Comparison of ENCODE assay signal across 15 cellular contexts in the genomic region with DNA sequence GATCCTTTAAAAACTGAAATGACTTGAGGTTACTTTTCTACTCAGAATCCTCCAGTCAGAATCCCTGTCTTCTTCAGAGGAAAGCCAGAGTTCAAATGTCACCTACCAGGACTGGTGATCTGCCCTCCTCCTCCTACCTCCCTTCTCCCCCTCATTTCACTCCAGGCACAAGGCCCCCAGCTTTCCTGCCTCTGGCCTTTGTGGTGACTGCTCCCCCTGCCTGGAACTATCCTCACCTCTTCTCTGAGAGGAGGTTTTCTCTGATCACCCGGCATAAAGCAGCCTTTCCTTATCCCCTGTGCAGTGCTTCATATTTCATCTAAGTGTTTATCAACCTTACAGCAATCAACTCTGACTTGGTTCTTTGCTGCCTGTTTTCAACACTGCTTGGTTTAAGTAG. TPM values are rescaled to one million over a fixed set of nuclear protein-coding genes. Genes with fewer than 3 reads are reported as not detected.
DNase-seq lines count a peak whose midpoint lies in the region; ATAC-seq and TF ChIP-seq lines count a peak whose summit lies in the region.
"Had no signal": no experiment of that assay in that cellular context is flagged by ENCODE, and none has a peak within 500 bp of the region (broad histone marks: within the 10 kb centered on the region; RNA-seq: fewer than 3 reads in every experiment).

No MANE protein-coding gene starts in this region.

- POLR2A ChIA-PET in CD4-positive, alpha-beta memory T cell (lab: Charles Lee; ENCODE audit: partially characterized antibody): no interaction called here
- POLR2A ChIA-PET in naive thymus-derived CD8-positive, alpha-beta T cell (lab: Charles Lee): no interaction called here
- POLR2A ChIA-PET in HEK293T (lab: Yijun Ruan, JAX): no interaction called here

- H3K4me1 Mint-ChIP-seq in CD4-positive, alpha-beta memory T cell: peaks cover 70 to 100% (median 84%) of the 10 kb centered on the region in 4 donors
- H3K4me1 Mint-ChIP-seq in activated T-helper 2 cell treated with anti-CD3 and anti-CD28 coated beads, Interferon-gamma antibody, Interleukin-2, Interleukin-4, amounts not matched to agents 10 μg/mL and 5 μg/mL and 100 μg/mL, durations not matched to agents 14 hours and 24 hours and 36 hours (ENCODE audit: low read depth): peaks cover 62% of the 10 kb centered on the region
- H3K4me1 Mint-ChIP-seq in naive thymus-derived CD8-positive, alpha-beta T cell: peaks cover 72 to 100% (median 96%) of the 10 kb centered on the region in 4 donors

- no peak overlapping the region for H3K9ac ChIP-seq in BLaER1 treated with 17β-estradiol and CSF1 and Interleukin-3, amounts not matched to agents 10 nM and 100 nM

- peak overlapping the region; percentile 32 to 93 (median 85) for H3K4me2 ChIP-seq in BLaER1 treated with 17β-estradiol and CSF1 and Interleukin-3, amounts not matched to agents 10 nM and 100 nM

- peak overlapping the region in 1 of 11 experiments; percentile 15; a peak in 2 of 22 replicates for H3K27ac ChIP-seq in BLaER1 treated with 17β-estradiol and CSF1 and Interleukin-3, amounts not matched to agents 10 nM and 100 nM
- no peak overlapping the region for H3K27ac ChIP-seq in CD4-positive, alpha-beta memory T cell (ENCODE audit: low read depth, low read length)
- H3K27ac ChIP-seq: ovary had no signal

- no peaks in the 10 kb centered on the region for H3K27me3 ChIP-seq in BLaER1 treated with 17β-estradiol and CSF1 and Interleukin-3, amounts not matched to agents 10 nM and 100 nM
- no peaks in the 10 kb centered on the region for H3K27me3 ChIP-seq in CD4-positive, alpha-beta memory T cell (ENCODE audit: insufficient read depth, low read length)
- H3K27me3 ChIP-seq: ovary had no signal

- peaks cover 88 to 100% (median 99%) of the 10 kb centered on the region in 11 experiments for H4K20me1 ChIP-seq in BLaER1 treated with 17β-estradiol and CSF1 and Interleukin-3, amounts not matched to agents 10 nM and 100 nM

- H3K9me3 Mint-ChIP-seq in CD4-positive, alpha-beta memory T cell: no peaks in the 10 kb centered on the region
- H3K9me3 Mint-ChIP-seq in activated T-helper 2 cell treated with anti-CD3 and anti-CD28 coated beads, Interferon-gamma antibody, Interleukin-2, Interleukin-4, amounts not matched to agents 10 μg/mL and 5 μg/mL and 100 μg/mL, durations not matched to agents 14 hours and 24 hours and 36 hours: no peaks in the 10 kb centered on the region
- H3K9me3 Mint-ChIP-seq in naive thymus-derived CD8-positive, alpha-beta T cell: no peaks in the 10 kb centered on the region

- intact Hi-C loops in CD4-positive, alpha-beta memory T cell (cut with micrococcal nuclease): no loop called here
- intact Hi-C loops in activated T-helper 2 cell treated with anti-CD3 and anti-CD28 coated beads, Interferon-gamma antibody, Interleukin-2, Interleukin-4, amounts not matched to agents 10 μg/mL and 5 μg/mL and 100 μg/mL, durations not matched to agents 14 hours and 24 hours and 36 hours (cut with micrococcal nuclease): no loop called here

- H3K4me3 ChIP-seq in BLaER1 treated with 17β-estradiol and CSF1 and Interleukin-3, amounts not matched to agents 10 nM and 100 nM: no peak overlapping the region
- H3K4me3 ChIP-seq in CD4-positive, alpha-beta memory T cell (ENCODE audit: low read length in 2 of 2): no peak overlapping the region
- H3K4me3 ChIP-seq: ovary had no signal

- DNase-seq in CD4-positive, alpha-beta memory T cell: no peak
- no peak for DNase-seq in activated T-helper 2 cell treated with anti-CD3 and anti-CD28 coated beads, Interferon-gamma antibody, Interleukin-2, Interleukin-4, amounts not matched to agents 10 μg/mL and 5 μg/mL and 100 μg/mL, durations not matched to agents 14 hours and 24 hours and 36 hours (ENCODE audit: low spot score)
- DNase-seq in naive thymus-derived CD8-positive, alpha-beta T cell: no peak
- DNase-seq in HEK293T (ENCODE audit: extremely low spot score) (no peak), NCI-H345 treated with DMSO at 0.1 percent for 48 hours (lab: John Stamatoyannopoulos, UW; ENCODE audit: unreplicated experiment) (no peak)
- DNase-seq: activated CD8-positive, alpha-beta memory T cell treated with anti-CD3 and anti-CD28 coated beads, Interleukin-2, amount 50 U/mL, for 48 hours; aorta; cortex of kidney; HCEC 1CT; ovary; small intestine; stimulated activated naive CD4-positive, alpha-beta T cell treated with Interleukin-2 at 50 U/mL for 16 hours had no signal

- H3K4me3 Mint-ChIP-seq in CD4-positive, alpha-beta memory T cell: peak overlapping the region in 5 of 8 donors; percentile 8 to 68 (median 17)
- no peak overlapping the region for H3K4me3 Mint-ChIP-seq in activated T-helper 2 cell treated with anti-CD3 and anti-CD28 coated beads, Interferon-gamma antibody, Interleukin-2, Interleukin-4, amounts not matched to agents 10 μg/mL and 5 μg/mL and 100 μg/mL, durations not matched to agents 14 hours and 24 hours and 36 hours (ENCODE audit: low read depth)
- peak overlapping the region; percentile 19 to 96 (median 84) for H3K4me3 Mint-ChIP-seq in naive thymus-derived CD8-positive, alpha-beta T cell

- H3K36me3 Mint-ChIP-seq in CD4-positive, alpha-beta memory T cell: peaks cover under 1 to 7% of the 10 kb centered on the region in 2 donors
- peaks cover 23% of the 10 kb centered on the region for H3K36me3 Mint-ChIP-seq in activated T-helper 2 cell treated with anti-CD3 and anti-CD28 coated beads, Interferon-gamma antibody, Interleukin-2, Interleukin-4, amounts not matched to agents 10 μg/mL and 5 μg/mL and 100 μg/mL, durations not matched to agents 14 hours and 24 hours and 36 hours (ENCODE audit: low read depth)
- H3K36me3 Mint-ChIP-seq in naive thymus-derived CD8-positive, alpha-beta T cell: peaks cover 0 to 11% (median 0%) of the 10 kb centered on the region in 3 donors

- H3K27ac Mint-ChIP-seq in CD4-positive, alpha-beta memory T cell: peak overlapping the region in 6 of 7 donors; percentile 24 to 66 (median 43)
- peak overlapping the region; percentile 40 for H3K27ac Mint-ChIP-seq in activated T-helper 2 cell treated with anti-CD3 and anti-CD28 coated beads, Interferon-gamma antibody, Interleukin-2, Interleukin-4, amounts not matched to agents 10 μg/mL and 5 μg/mL and 100 μg/mL, durations not matched to agents 14 hours and 24 hours and 36 hours
- peak overlapping the region; percentile 85 to 97 (median 90) for H3K27ac Mint-ChIP-seq in naive thymus-derived CD8-positive, alpha-beta T cell

- H3K27me3 Mint-ChIP-seq in CD4-positive, alpha-beta memory T cell: no peaks in the 10 kb centered on the region
- no peaks in the 10 kb centered on the region for H3K27me3 Mint-ChIP-seq in activated T-helper 2 cell treated with anti-CD3 and anti-CD28 coated beads, Interferon-gamma antibody, Interleukin-2, Interleukin-4, amounts not matched to agents 10 μg/mL and 5 μg/mL and 100 μg/mL, durations not matched to agents 14 hours and 24 hours and 36 hours (ENCODE audit: low read depth)
- H3K27me3 Mint-ChIP-seq in naive thymus-derived CD8-positive, alpha-beta T cell: no peaks in the 10 kb centered on the region

- ATAC-seq in naive thymus-derived CD8-positive, alpha-beta T cell: no peak
- no peak for ATAC-seq in GM21390 (IDR thresholded peaks at IDR 0.05; ENCODE audit: unreplicated experiment)
- ATAC-seq: esophagus mucosa had no signal

- peaks cover 0 to 30% (median 25%) of the 10 kb centered on the region in 11 experiments; a peak in 18 of 22 replicates for H3K9me3 ChIP-seq in BLaER1 treated with 17β-estradiol and CSF1 and Interleukin-3, amounts not matched to agents 10 nM and 100 nM (replicated peaks in 1 of 11)
- H3K9me3 ChIP-seq in CD4-positive, alpha-beta memory T cell (ENCODE audit: control insufficient read depth in 1 of 2, low read length in 2 of 2): no peaks in the 10 kb centered on the region
- H3K9me3 ChIP-seq: ovary had no signal

- H3K4me1 ChIP-seq in BLaER1 treated with 17β-estradiol and CSF1 and Interleukin-3, amounts not matched to agents 10 nM and 100 nM: peaks cover 52 to 82% (median 60%) of the 10 kb centered on the region in 10 experiments
- H3K4me1 ChIP-seq in CD4-positive, alpha-beta memory T cell (ENCODE audit: insufficient read depth, low read length): peaks cover 90% of the 10 kb centered on the region

- H3K36me3 ChIP-seq in BLaER1 treated with 17β-estradiol and CSF1 and Interleukin-3, amounts not matched to agents 10 nM and 100 nM: peaks cover 30 to 38% (median 33%) of the 10 kb centered on the region in 11 experiments
- H3K36me3 ChIP-seq in CD4-positive, alpha-beta memory T cell (ENCODE audit: insufficient read depth, low read length): no peaks in the 10 kb centered on the region
- H3K36me3 ChIP-seq: ovary had no signal

- CTCF ChIA-PET in CD4-positive, alpha-beta memory T cell (lab: Charles Lee; ENCODE audit: partially characterized antibody): no interaction called here
- CTCF ChIA-PET in HEK293T (lab: Yijun Ruan, JAX): no interaction called here

TF ChIP-seq in HEK293T, 16 proteins besides CTCF, POLR2A, EP300 and RAD21 (continues in another document):
- TF ChIP-seq SUZ12 (IDR thresholded peaks at IDR 0.05) (no peak), LEF1 (IDR thresholded peaks at IDR 0.05; ENCODE audit: borderline replicate concordance) (no peak), ZNF384 (IDR thresholded peaks at IDR 0.05) (no peak), TARDBP (IDR thresholded peaks at IDR 0.05) (no peak), FOXA1 (IDR thresholded peaks at IDR 0.05) (no peak), FOXM1 (IDR thresholded peaks at IDR 0.05; ENCODE audit: borderline replicate concordance) (no peak), ELF4 (IDR thresholded peaks at IDR 0.05) (no peak), PKNOX1 (IDR thresholded peaks at IDR 0.05) (no peak), ARNT (IDR thresholded peaks at IDR 0.05) (no peak), HDGF (IDR thresholded peaks at IDR 0.05; ENCODE audit: borderline replicate concordance) (no peak), NFRKB (IDR thresholded peaks at IDR 0.05) (no peak), L3MBTL2 (conservative IDR thresholded peaks at IDR 0.05) (no peak), SP1 (IDR thresholded peaks at IDR 0.05) (no peak)

RNA-seq across cellular contexts. Expression of gene B3GNT2, which starts 6.8 kb away (rescaled TPM):
- total RNA-seq in CD4-positive, alpha-beta memory T cell: 10 to 100 TPM; 18.3 to 18.8 TPM
- polyA plus RNA-seq in CD4-positive, alpha-beta memory T cell: 10 to 100 TPM; 29.8 to 55.7 TPM
- 29.0 and 29.3 TPM in 2 replicates for total RNA-seq in activated T-helper 2 cell treated with anti-CD3 and anti-CD28 coated beads, Interferon-gamma antibody, Interleukin-2, Interleukin-4, amounts not matched to agents 10 μg/mL and 5 μg/mL and 100 μg/mL, durations not matched to agents 14 hours and 24 hours and 36 hours
- total RNA-seq in naive thymus-derived CD8-positive, alpha-beta T cell: 10 to 100 TPM; 20.7 to 22.8 TPM
- 10 to 100 TPM; 20.0 to 31.0 (median 27.0) TPM for polyA plus RNA-seq in naive thymus-derived CD8-positive, alpha-beta T cell

Comparison
In these comparisons a context has a peak if more than half of its experiments do, and no peak if none do; other contexts are left out.
1. H3K27ac Mint-ChIP-seq: peak in every context shown above with its lines; median percentile 90 in naive thymus-derived CD8-positive, alpha-beta T cell; 43 in CD4-positive, alpha-beta memory T cell; 40 in activated T-helper 2 cell treated with anti-CD3 and anti-CD28 coated beads, Interferon-gamma antibody, Interleukin-2, Interleukin-4, amounts not matched to agents 10 μg/mL and 5 μg/mL and 100 μg/mL, durations not matched to agents 14 hours and 24 hours and 36 hours.